Comparison of ENCODE assay signal across 16 cellular contexts in genomic region chr4:7860600-7861158, GRCh38.
DNase-seq lines count a peak whose midpoint lies in the region; ATAC-seq and TF ChIP-seq lines count a peak whose summit lies in the region.
"Had no signal": no experiment of that assay in that cellular context is flagged by ENCODE, and none has a peak within 500 bp of the region (broad histone marks: within the 10 kb centered on the region; RNA-seq: fewer than 3 reads in every experiment).

No MANE protein-coding gene starts in this region.

- H2AFZ ChIP-seq in hepatocyte, result no peak overlapping the region

- H3K4me1 ChIP-seq in left ventricle myocardium inferior, result peaks cover 44% of the 10 kb centered on the region
- H3K4me1 ChIP-seq in adipocyte (ENCODE audit: control insufficient read depth, insufficient read depth, low read length), result peaks cover 53% of the 10 kb centered on the region
- peaks cover 28% of the 10 kb centered on the region for H3K4me1 ChIP-seq in hepatocyte (ENCODE audit: insufficient read depth)
- H3K4me1 ChIP-seq in left lung, result peaks cover 3 to 20% of the 10 kb centered on the region in 2 donors

- H3K27me3 Mint-ChIP-seq in stimulated activated naive B cell treated with anti-CD40 and anti-IgM and Interleukin-4, amounts not matched to agents 10 μg/mL and 1 μg/mL and 100 μg/mL, for 72 hours, result peaks cover 22 to 32% of the 10 kb centered on the region in 2 donors
- H3K27me3 Mint-ChIP-seq: activated CD4-positive, alpha-beta T cell treated with anti-CD3 and anti-CD28 coated beads, Interleukin-2, amount 10 ng/mL, durations not matched to agents 24 days and 14 days had no signal

- H3K27ac Mint-ChIP-seq in stimulated activated naive B cell treated with anti-CD40 and anti-IgM and Interleukin-4, amounts not matched to agents 10 μg/mL and 1 μg/mL and 100 μg/mL, for 72 hours, result no peak overlapping the region
- H3K27ac Mint-ChIP-seq: activated CD4-positive, alpha-beta T cell treated with anti-CD3 and anti-CD28 coated beads, Interleukin-2, amount 10 ng/mL, durations not matched to agents 24 days and 14 days; natural killer cell treated with Interleukin-12 subunit alpha and Interleukin-12 subunit beta and Interleukin-15 and Interleukin-18, amount 100 ng/mL, for 72 hours had no signal

- peaks cover 6% of the 10 kb centered on the region in 2 donors for H3K9me3 Mint-ChIP-seq in stimulated activated naive B cell treated with anti-CD40 and anti-IgM and Interleukin-4, amounts not matched to agents 10 μg/mL and 1 μg/mL and 100 μg/mL, for 72 hours

- H3K4me3 Mint-ChIP-seq in stimulated activated naive B cell treated with anti-CD40 and anti-IgM and Interleukin-4, amounts not matched to agents 10 μg/mL and 1 μg/mL and 100 μg/mL, for 72 hours, result no peak overlapping the region
- H3K4me3 Mint-ChIP-seq: activated CD4-positive, alpha-beta T cell treated with anti-CD3 and anti-CD28 coated beads, Interleukin-2, amount 10 ng/mL, durations not matched to agents 24 days and 14 days; natural killer cell treated with Interleukin-12 subunit alpha and Interleukin-12 subunit beta and Interleukin-15 and Interleukin-18, amount 100 ng/mL, for 72 hours had no signal

- H3K36me3 ChIP-seq in left ventricle myocardium inferior (no peaks in the 10 kb centered on the region), adipocyte (ENCODE audit: control insufficient read depth, insufficient read depth, low read length, severe bottlenecking) (peaks cover 23% of the 10 kb centered on the region), hepatocyte (replicated peaks; ENCODE audit: insufficient read depth, low read depth) (no peaks in the 10 kb centered on the region), left lung (no peaks in the 10 kb centered on the region)

- H3K9ac ChIP-seq in adipocyte (ENCODE audit: low read length), result peak overlapping the region; percentile 58

- H3K9me3 ChIP-seq in left ventricle myocardium inferior (replicated peaks), result no peaks in the 10 kb centered on the region
- no peaks in the 10 kb centered on the region for H3K9me3 ChIP-seq in adipocyte (ENCODE audit: control insufficient read depth, low read length)
- H3K9me3 ChIP-seq in hepatocyte (ENCODE audit: low read depth), result no peaks in the 10 kb centered on the region
- no peaks in the 10 kb centered on the region for H3K9me3 ChIP-seq in left lung

- no peak for ATAC-seq in Right ventricle myocardium inferior
- no peak for ATAC-seq in left lung
- ATAC-seq in GM19328 (IDR thresholded peaks at IDR 0.05; ENCODE audit: unreplicated experiment), result no peak
- ATAC-seq in stimulated activated naive B cell treated with anti-CD40 and anti-IgM and Interleukin-4, amounts not matched to agents 10 μg/mL and 1 μg/mL and 100 μg/mL, for 72 hours (replicated peaks), result no peak
- ATAC-seq: esophagus mucosa; natural killer cell treated with Interleukin-12 subunit alpha and Interleukin-12 subunit beta and Interleukin-15 and Interleukin-18, amount 100 ng/mL, for 72 hours had no signal

- peaks cover 17% of the 10 kb centered on the region for H3K79me2 ChIP-seq in hepatocyte

- H3K4me1 Mint-ChIP-seq in stimulated activated naive B cell treated with anti-CD40 and anti-IgM and Interleukin-4, amounts not matched to agents 10 μg/mL and 1 μg/mL and 100 μg/mL, for 72 hours, result peaks cover 5 to 7% of the 10 kb centered on the region in 2 donors

- TF ChIP-seq CTCF in left ventricle myocardium inferior (IDR thresholded peaks at IDR 0.05; ENCODE audit: borderline replicate concordance) (no peak), hepatocyte (IDR thresholded peaks at IDR 0.05; ENCODE audit: poor library complexity) (no peak), left lung (IDR thresholded peaks at IDR 0.05) (no peak)

- H3K36me3 Mint-ChIP-seq in stimulated activated naive B cell treated with anti-CD40 and anti-IgM and Interleukin-4, amounts not matched to agents 10 μg/mL and 1 μg/mL and 100 μg/mL, for 72 hours, result peaks cover 5 to 7% of the 10 kb centered on the region in 2 donors

- H3K9me2 ChIP-seq in hepatocyte (replicated peaks; ENCODE audit: insufficient read depth), result no peaks in the 10 kb centered on the region

- no peaks in the 10 kb centered on the region for H4K20me1 ChIP-seq in hepatocyte (ENCODE audit: insufficient read depth, poor library complexity, severe bottlenecking)

- H3K4me3 ChIP-seq in left ventricle myocardium inferior (no peak overlapping the region), adipocyte (ENCODE audit: low read length) (peak overlapping the region; percentile 8), hepatocyte (no peak overlapping the region), left lung (no peak overlapping the region)

- peak overlapping the region; percentile 45 for H3K4me2 ChIP-seq in hepatocyte

- WGBS in hepatocyte (ENCODE audit: low lambda C conversion rate, missing lambda C conversion rate), result 94% methylated on average over 18 of the region's 19 CpGs

- H3K27ac ChIP-seq in left ventricle myocardium inferior (replicated peaks) (peak overlapping the region; percentile 54), hepatocyte (peak overlapping the region; percentile 67), left lung (no peak overlapping the region)

- intact Hi-C loops in left ventricle myocardium inferior (cut with micrococcal nuclease) (no loop called here), Right ventricle myocardium inferior (cut with DNase I) (no loop called here), left lung (cut with DNase I) (no loop called here)

- DNase-seq in left ventricle myocardium inferior (no peak), Right ventricle myocardium inferior (ENCODE audit: missing footprints) (no peak), adipocyte (ENCODE audit: low read depth) (no peak), hepatocyte (ENCODE audit: low spot score) (no peak), left lung (no peak), cortex of kidney (lab: John Stamatoyannopoulos, UW) (no peak)
- no peak for DNase-seq in stimulated activated naive B cell treated with anti-CD40 and anti-IgM and Interleukin-4, amounts not matched to agents 10 μg/mL and 1 μg/mL and 100 μg/mL, for 72 hours
- DNase-seq: activated CD4-positive, alpha-beta T cell treated with anti-CD3 and anti-CD28 coated beads, Interleukin-2, amount 10 ng/mL, durations not matched to agents 24 days and 14 days; NCI-H2081 treated with DMSO at 0.1 percent for 48 hours; NK-92 treated with Interleukin-12 subunit alpha and Interleukin-12 subunit beta, amount 100 ng/mL, for 24 hours; SIG-M5; stimulated activated CD4-positive, alpha-beta T cell treated with anti-CD3 and anti-CD28 coated beads, Interleukin-2, amount 100 ng/mL, for 48 hours; stimulated activated CD8-positive, alpha-beta memory T cell treated with anti-CD3 and anti-CD28 coated beads, Interleukin-4, amount 100 ng/mL, for 48 hours had no signal

- H3K27me3 ChIP-seq in left ventricle myocardium inferior (ENCODE audit: low read depth) (no peaks in the 10 kb centered on the region), adipocyte (replicated peaks; ENCODE audit: control insufficient read depth, insufficient read depth, low read length) (no peaks in the 10 kb centered on the region), hepatocyte (no peaks in the 10 kb centered on the region), left lung (no peaks in the 10 kb centered on the region)

Comparison
In these comparisons a context has a peak if more than half of its experiments do, and no peak if none do; other contexts are left out.
1. H3K27ac ChIP-seq: peak in left ventricle myocardium inferior (single experiment) and hepatocyte (single experiment); none in left lung (0 of 2).